Comparison of ENCODE assay signal across 21 cellular contexts in genomic region chr2:232375164-232375563, GRCh38. TPM values are rescaled to one million over a fixed set of nuclear protein-coding genes. Genes with fewer than 3 reads are reported as not detected.
"Had no signal": no experiment of that assay in that cellular context is flagged by ENCODE, and none has a peak within 500 bp of the region (broad histone marks: within the 10 kb centered on the region; RNA-seq: fewer than 3 reads in every experiment).

No MANE protein-coding gene starts in this region.

- H3K9ac ChIP-seq: KMS-11 had no signal

- H3K36me3 ChIP-seq: MG63 had no signal

- H3K27me3 ChIP-seq: MG63 had no signal

- H3K9me3 ChIP-seq: MG63 had no signal

- DNase-seq: activated CD4-positive, alpha-beta memory T cell treated with anti-CD3 and anti-CD28 coated beads for 36 hours; activated CD4-positive, alpha-beta T cell treated with anti-CD3 and anti-CD28 coated beads, Interleukin-2, amount 10 ng/mL, durations not matched to agents 7 days and 5 days; activated CD4-positive, CD25-positive, alpha-beta regulatory T cell; activated CD8-positive, alpha-beta memory T cell treated with anti-CD3 and anti-CD28 coated beads for 24 hours; activated gamma-delta T cell; activated naive CD4-positive, alpha-beta T cell treated with anti-CD3 and anti-CD28 coated beads for 36 hours; amygdala; MG63; MV-4-11; NCI-H1092 treated with DMSO at 0.1 percent for 48 hours; NCI-H1436; NCI-H1694 treated with DMSO at 0.1 percent for 48 hours; NCI-H2029 treated with DMSO at 0.1 percent for 48 hours; NCI-H510A treated with DMSO at 0.1 percent for 48 hours; PC-3; SHP77 treated with DMSO at 0.1 percent for 48 hours; T-helper 17 cell; T-helper 9 cell had no signal

- ATAC-seq: activated T-helper 17 cell treated with anti-CD3 and anti-CD28 coated beads, Interleukin-2, amount 50 U/mL, for 72 hours; PC-3; T-helper 17 cell had no signal

- H3K27ac ChIP-seq: KMS-11 had no signal

- H3K4me3 ChIP-seq: MG63 had no signal

RNA-seq across cellular contexts. Expression of gene ALPP, which starts 3.4 kb away (rescaled TPM):
- total RNA-seq: activated CD4-positive, alpha-beta memory T cell treated with anti-CD3 and anti-CD28 coated beads for 36 hours; activated CD4-positive, alpha-beta T cell treated with anti-CD3 and anti-CD28 coated beads, Interleukin-2, amount 10 ng/mL, durations not matched to agents 7 days and 5 days; activated naive CD4-positive, alpha-beta T cell treated with anti-CD3 and anti-CD28 coated beads for 36 hours; SK-MEL-5 had no signal

RNA-seq across cellular contexts. Expression of gene ALPG, which starts 31.5 kb away (rescaled TPM):
- total RNA-seq: activated CD4-positive, alpha-beta memory T cell treated with anti-CD3 and anti-CD28 coated beads for 36 hours; activated CD4-positive, alpha-beta T cell treated with anti-CD3 and anti-CD28 coated beads, Interleukin-2, amount 10 ng/mL, durations not matched to agents 7 days and 5 days; activated naive CD4-positive, alpha-beta T cell treated with anti-CD3 and anti-CD28 coated beads for 36 hours; activated T-helper 17 cell treated with anti-CD3 and anti-CD28 coated beads, Interleukin-2, amount 50 U/mL, for 72 hours; SK-MEL-5; T-helper 17 cell had no signal
